Comparison of ENCODE assay signal across 17 cellular contexts in genomic region chr12:117328556-117329100, GRCh38. TPM values are rescaled to one million over a fixed set of nuclear protein-coding genes. Genes with fewer than 3 reads are reported as not detected.
A peak's percentile ranks its signal among the peaks of the same experiment; 100 is the strongest.
DNase-seq lines count a peak whose midpoint lies in the region; ATAC-seq and TF ChIP-seq lines count a peak whose summit lies in the region.
"Had no signal": no experiment of that assay in that cellular context is flagged by ENCODE, and none has a peak within 500 bp of the region (broad histone marks: within the 10 kb centered on the region; RNA-seq: fewer than 3 reads in every experiment).

No MANE protein-coding gene starts in this region.

- no peaks in the 10 kb centered on the region for H3K4me1 ChIP-seq in MM.1S (ENCODE audit: low read length)
- H3K4me1 ChIP-seq in prostate gland (replicated peaks): no peaks in the 10 kb centered on the region
- H3K4me1 ChIP-seq in mucosa of descending colon (ENCODE audit: low read depth): no peaks in the 10 kb centered on the region
- H3K4me1 ChIP-seq: BE2C had no signal

- no peaks in the 10 kb centered on the region for H3K9me2 ChIP-seq in MM.1S (replicated peaks; ENCODE audit: insufficient read depth, low read length)

- H3K79me2 ChIP-seq in MM.1S (ENCODE audit: low read length): no peaks in the 10 kb centered on the region

- no peak overlapping the region for H3K9ac ChIP-seq in MM.1S (ENCODE audit: low read length)

- WGBS in prostate gland: 56% methylated on average over 13 of the region's 13 CpGs

- no peak overlapping the region for H3K4me3 ChIP-seq in MM.1S (ENCODE audit: low read length)
- no peak overlapping the region for H3K4me3 ChIP-seq in prostate gland
- no peak overlapping the region for H3K4me3 ChIP-seq in mucosa of descending colon

- ATAC-seq in mucosa of descending colon: no peak
- ATAC-seq: Panc1, SK-N-SH treated with all-trans-retinoic acid at 6 μM for 48 hours had no signal

- no peak overlapping the region for H3K4me2 ChIP-seq in MM.1S (ENCODE audit: low read depth, low read length)

- H4K20me1 ChIP-seq in MM.1S (ENCODE audit: insufficient read depth, low read length): no peaks in the 10 kb centered on the region

- intact Hi-C loops in prostate gland (cut with DNase I): no loop called here
- intact Hi-C loops in mucosa of descending colon (cut with DNase I, micrococcal nuclease): no loop called here

- H3K36me3 ChIP-seq in MM.1S (replicated peaks; ENCODE audit: insufficient read depth, low read length) (no peaks in the 10 kb centered on the region), prostate gland (no peaks in the 10 kb centered on the region), mucosa of descending colon (ENCODE audit: low read depth) (no peaks in the 10 kb centered on the region)
- H3K36me3 ChIP-seq: BE2C had no signal

- no peaks in the 10 kb centered on the region for H3F3A ChIP-seq in MM.1S (ENCODE audit: insufficient read depth, low read length)

- TF ChIP-seq POLR2A in prostate gland (IDR thresholded peaks at IDR 0.05): no peak

- H3K27ac ChIP-seq in epithelial cell of prostate: no peak overlapping the region
- no peak overlapping the region for H3K27ac ChIP-seq in MM.1S (ENCODE audit: low read length)
- no peak overlapping the region for H3K27ac ChIP-seq in prostate gland
- H3K27ac ChIP-seq: HL-60 had no signal

- no peaks in the 10 kb centered on the region for H3K9me3 ChIP-seq in MM.1S (replicated peaks; ENCODE audit: insufficient read depth, low read length)
- H3K9me3 ChIP-seq in prostate gland: no peaks in the 10 kb centered on the region
- no peaks in the 10 kb centered on the region for H3K9me3 ChIP-seq in mucosa of descending colon
- H3K9me3 ChIP-seq: BE2C had no signal

- H3K27me3 ChIP-seq in MM.1S (replicated peaks; ENCODE audit: insufficient read depth, low read length) (peaks cover 19% of the 10 kb centered on the region; the same call in 1 of the 2 replicates), prostate gland (replicated peaks; ENCODE audit: insufficient read depth) (peaks cover 8% of the 10 kb centered on the region)

- TF ChIP-seq CTCF in MM.1S (IDR thresholded peaks at IDR 0.05; ENCODE audit: low read length) (no peak), prostate gland (IDR thresholded peaks at IDR 0.05) (no peak), mucosa of descending colon (IDR thresholded peaks at IDR 0.05) (no peak)

- H2AFZ ChIP-seq in MM.1S (ENCODE audit: low read length): no peak overlapping the region

- peak; percentile 47 for DNase-seq in DMS79 (lab: John Stamatoyannopoulos, UW)
- DNase-seq in NCI-H1694 treated with DMSO at 0.1 percent for 48 hours (lab: John Stamatoyannopoulos, UW): peak; percentile 46
- DNase-seq in NCI-H524 treated with DMSO at 0.1 percent for 48 hours (lab: John Stamatoyannopoulos, UW): peak; percentile 63
- DNase-seq in epithelial cell of prostate (ENCODE audit: low read depth, low spot score): peak; percentile 16
- no peak for DNase-seq in MM.1S
- DNase-seq in prostate gland (ENCODE audit: low spot score): no peak
- DNase-seq in mucosa of descending colon: no peak
- DNase-seq: BE2C; CD4-positive, alpha-beta memory T cell; HFFc6; NCI-H2029; NCI-H446 treated with DMSO at 0.1 percent for 48 hours; SHP77 had no signal

RNA-seq across cellular contexts. Expression of gene NOS1, which starts 32.8 kb away (rescaled TPM):
- 1 to 10 TPM; 2.6 to 8.3 TPM for total RNA-seq in prostate gland
- total RNA-seq in mucosa of descending colon: 10 to 100 TPM in 1 of 3 donors, under 1 TPM in 2; 0.09 to 11.0 (median 0.29) TPM
- total RNA-seq: CD4-positive, alpha-beta memory T cell; HFFc6; T-helper 1 cell treated with Interleukin-12 subunit alpha and Interleukin-12 subunit beta and Interleukin-4 antibody, amounts not matched to agents 30 ng/mL and 1 ng/mL, for 36 hours had no signal

Comparison
In these comparisons a context has a peak if more than half of its experiments do, and no peak if none do; other contexts are left out.
1. DNase-seq: peak in DMS79 (single experiment), NCI-H1694 treated with DMSO at 0.1 percent for 48 hours (single experiment), NCI-H524 treated with DMSO at 0.1 percent for 48 hours (single experiment) and epithelial cell of prostate (single experiment); none in MM.1S (single experiment), prostate gland (single experiment) and mucosa of descending colon (0 of 3).